19 cellular contexts compared by ENCODE assay signal in genomic region chr1:38394303-38394702, GRCh38.
DNase-seq lines count a peak whose midpoint lies in the region; ATAC-seq and TF ChIP-seq lines count a peak whose summit lies in the region.
"Had no signal": no experiment of that assay in that cellular context is flagged by ENCODE, and none has a peak within 500 bp of the region (broad histone marks: within the 10 kb centered on the region; RNA-seq: fewer than 3 reads in every experiment).

No MANE protein-coding gene starts in this region.

- no peaks in the 10 kb centered on the region for H3K9me3 Mint-ChIP-seq in endothelial cell (ENCODE audit: unreplicated experiment)
- peaks cover 10 to 16% of the 10 kb centered on the region in 2 donors for H3K9me3 Mint-ChIP-seq in stimulated activated naive B cell treated with anti-CD40 and anti-IgM and Interleukin-4, amounts not matched to agents 10 μg/mL and 1 μg/mL and 100 μg/mL, for 72 hours

- H3K4me2 ChIP-seq in BLaER1 treated with 17β-estradiol and CSF1 and Interleukin-3, amounts not matched to agents 10 nM and 100 nM = peak overlapping the region in 9 of 11 experiments; percentile 4 to 65 (median 55); a peak in 13 of 22 replicates
- H3K4me2 ChIP-seq in OCI-LY3 (ENCODE audit: low read length) = peak overlapping the region; percentile 54
- H3K4me2 ChIP-seq: A549 had no signal

- peaks cover 26% of the 10 kb centered on the region for H3K4me1 Mint-ChIP-seq in endothelial cell (ENCODE audit: unreplicated experiment)
- H3K4me1 Mint-ChIP-seq in stimulated activated naive B cell treated with anti-CD40 and anti-IgM and Interleukin-4, amounts not matched to agents 10 μg/mL and 1 μg/mL and 100 μg/mL, for 72 hours = peaks cover 5 to 17% of the 10 kb centered on the region in 2 donors
- H3K4me1 Mint-ChIP-seq: CD4-positive, alpha-beta memory T cell; CD4-positive, CD25-positive, alpha-beta regulatory T cell; CD8-positive, alpha-beta memory T cell had no signal

- DNase-seq in endothelial cell (ENCODE audit: low spot score) = no peak
- DNase-seq in stimulated activated naive B cell treated with anti-CD40 and anti-IgM and Interleukin-4, amounts not matched to agents 10 μg/mL and 1 μg/mL and 100 μg/mL, for 72 hours = no peak
- DNase-seq in NCI-H2107 treated with DMSO at 0.1 percent for 48 hours (lab: John Stamatoyannopoulos, UW; ENCODE audit: unreplicated experiment) = no peak
- DNase-seq in NCI-H82 treated with DMSO at 0.1 percent for 48 hours (lab: John Stamatoyannopoulos, UW; ENCODE audit: unreplicated experiment) = no peak
- no peak for DNase-seq in NCI-H446 treated with DMSO at 0.1 percent for 48 hours (lab: John Stamatoyannopoulos, UW)
- DNase-seq: AML-193; C1 segment of cervical spinal cord; CD4-positive, alpha-beta memory T cell; CD4-positive, CD25-positive, alpha-beta regulatory T cell; CD8-positive, alpha-beta memory T cell; COR-L47; DMS79 treated with DMSO at 0.1 percent for 48 hours; GF-D8 had no signal

- no peaks in the 10 kb centered on the region for H4K20me1 ChIP-seq in BLaER1 treated with 17β-estradiol and CSF1 and Interleukin-3, amounts not matched to agents 10 nM and 100 nM
- no peaks in the 10 kb centered on the region for H4K20me1 ChIP-seq in OCI-LY3 (ENCODE audit: insufficient read depth, low read length)

- H3K4me1 ChIP-seq in BLaER1 treated with 17β-estradiol and CSF1 and Interleukin-3, amounts not matched to agents 10 nM and 100 nM = peaks cover 0 to 39% (median 22%) of the 10 kb centered on the region in 10 experiments; a peak in 15 of 20 replicates
- H3K4me1 ChIP-seq in OCI-LY3 (ENCODE audit: low read length) = peaks cover 25% of the 10 kb centered on the region
- H3K4me1 ChIP-seq: A549 had no signal

- H3K27ac ChIP-seq in BLaER1 treated with 17β-estradiol and CSF1 and Interleukin-3, amounts not matched to agents 10 nM and 100 nM = no peak overlapping the region; a peak in 1 of 22 replicates
- H3K27ac ChIP-seq in OCI-LY3 (ENCODE audit: low read length) = peak overlapping the region; percentile 56
- H3K27ac ChIP-seq: 22Rv1, A549 had no signal

- H3K36me3 Mint-ChIP-seq in endothelial cell (ENCODE audit: low read depth, unreplicated experiment) = peaks cover 4% of the 10 kb centered on the region
- peaks cover 3 to 17% of the 10 kb centered on the region in 2 donors for H3K36me3 Mint-ChIP-seq in stimulated activated naive B cell treated with anti-CD40 and anti-IgM and Interleukin-4, amounts not matched to agents 10 μg/mL and 1 μg/mL and 100 μg/mL, for 72 hours
- H3K36me3 Mint-ChIP-seq: CD14-positive monocyte had no signal

- no peaks in the 10 kb centered on the region for H3K36me3 ChIP-seq in BLaER1 treated with 17β-estradiol and CSF1 and Interleukin-3, amounts not matched to agents 10 nM and 100 nM
- H3K36me3 ChIP-seq in OCI-LY3 (replicated peaks; ENCODE audit: low read depth, low read length) = no peaks in the 10 kb centered on the region

- no peak overlapping the region for H2AFZ ChIP-seq in OCI-LY3 (ENCODE audit: low read depth, low read length)

- TF ChIP-seq CTCF in OCI-LY3 (IDR thresholded peaks at IDR 0.05; ENCODE audit: low read depth, low read length) = no peak
- no peak for TF ChIP-seq CTCF in endothelial cell (IDR thresholded peaks at IDR 0.05; ENCODE audit: unreplicated experiment)

- no peaks in the 10 kb centered on the region for H3K27me3 Mint-ChIP-seq in endothelial cell (ENCODE audit: unreplicated experiment)
- peaks cover 8 to 37% of the 10 kb centered on the region in 2 donors for H3K27me3 Mint-ChIP-seq in stimulated activated naive B cell treated with anti-CD40 and anti-IgM and Interleukin-4, amounts not matched to agents 10 μg/mL and 1 μg/mL and 100 μg/mL, for 72 hours

- no peaks in the 10 kb centered on the region for H3K27me3 ChIP-seq in BLaER1 treated with 17β-estradiol and CSF1 and Interleukin-3, amounts not matched to agents 10 nM and 100 nM
- no peaks in the 10 kb centered on the region for H3K27me3 ChIP-seq in OCI-LY3 (ENCODE audit: low read depth, low read length)

- peaks cover 6 to 32% (median 22%) of the 10 kb centered on the region in 11 experiments; a peak in 21 of 22 replicates for H3K9me3 ChIP-seq in BLaER1 treated with 17β-estradiol and CSF1 and Interleukin-3, amounts not matched to agents 10 nM and 100 nM (replicated peaks in 1 of 11)
- H3K9me3 ChIP-seq in OCI-LY3 (ENCODE audit: insufficient read depth, low read length) = 0 out of 2 replicates have a peak, but pooled peaks cover 7% of the 10 kb centered on the region
- H3K9me3 ChIP-seq: A549 had no signal

- no peak overlapping the region for H3K4me3 ChIP-seq in BLaER1 treated with 17β-estradiol and CSF1 and Interleukin-3, amounts not matched to agents 10 nM and 100 nM
- H3K4me3 ChIP-seq in OCI-LY3 (ENCODE audit: low read length) = peak overlapping the region; percentile 12; the same call in 1 of the 2 replicates
- H3K4me3 ChIP-seq: A549 had no signal

- peak; percentile 45 to 67 for ATAC-seq in stimulated activated naive B cell treated with anti-CD40 and anti-IgM and Interleukin-4, amounts not matched to agents 10 μg/mL and 1 μg/mL and 100 μg/mL, for 72 hours (replicated peaks)
- ATAC-seq: A549 had no signal

- H3K79me2 ChIP-seq in OCI-LY3 (ENCODE audit: low read length) = no peaks in the 10 kb centered on the region

- no peak overlapping the region for H3K9ac ChIP-seq in BLaER1 treated with 17β-estradiol and CSF1 and Interleukin-3, amounts not matched to agents 10 nM and 100 nM
- H3K9ac ChIP-seq in OCI-LY3 (ENCODE audit: low read length) = no peak overlapping the region

- H3K27ac Mint-ChIP-seq in endothelial cell (ENCODE audit: unreplicated experiment) = peak overlapping the region; percentile 92
- H3K27ac Mint-ChIP-seq in stimulated activated naive B cell treated with anti-CD40 and anti-IgM and Interleukin-4, amounts not matched to agents 10 μg/mL and 1 μg/mL and 100 μg/mL, for 72 hours = no peak overlapping the region
- H3K27ac Mint-ChIP-seq: B cell; CD4-positive, alpha-beta memory T cell; CD4-positive, CD25-positive, alpha-beta regulatory T cell had no signal

- H3K4me3 Mint-ChIP-seq in endothelial cell (ENCODE audit: unreplicated experiment) = no peak overlapping the region
- H3K4me3 Mint-ChIP-seq in stimulated activated naive B cell treated with anti-CD40 and anti-IgM and Interleukin-4, amounts not matched to agents 10 μg/mL and 1 μg/mL and 100 μg/mL, for 72 hours = no peak overlapping the region
- H3K4me3 Mint-ChIP-seq: B cell; CD4-positive, alpha-beta memory T cell; CD4-positive, CD25-positive, alpha-beta regulatory T cell; CD8-positive, alpha-beta memory T cell had no signal
